15 cellular contexts compared by ENCODE assay signal in the genomic region with DNA sequence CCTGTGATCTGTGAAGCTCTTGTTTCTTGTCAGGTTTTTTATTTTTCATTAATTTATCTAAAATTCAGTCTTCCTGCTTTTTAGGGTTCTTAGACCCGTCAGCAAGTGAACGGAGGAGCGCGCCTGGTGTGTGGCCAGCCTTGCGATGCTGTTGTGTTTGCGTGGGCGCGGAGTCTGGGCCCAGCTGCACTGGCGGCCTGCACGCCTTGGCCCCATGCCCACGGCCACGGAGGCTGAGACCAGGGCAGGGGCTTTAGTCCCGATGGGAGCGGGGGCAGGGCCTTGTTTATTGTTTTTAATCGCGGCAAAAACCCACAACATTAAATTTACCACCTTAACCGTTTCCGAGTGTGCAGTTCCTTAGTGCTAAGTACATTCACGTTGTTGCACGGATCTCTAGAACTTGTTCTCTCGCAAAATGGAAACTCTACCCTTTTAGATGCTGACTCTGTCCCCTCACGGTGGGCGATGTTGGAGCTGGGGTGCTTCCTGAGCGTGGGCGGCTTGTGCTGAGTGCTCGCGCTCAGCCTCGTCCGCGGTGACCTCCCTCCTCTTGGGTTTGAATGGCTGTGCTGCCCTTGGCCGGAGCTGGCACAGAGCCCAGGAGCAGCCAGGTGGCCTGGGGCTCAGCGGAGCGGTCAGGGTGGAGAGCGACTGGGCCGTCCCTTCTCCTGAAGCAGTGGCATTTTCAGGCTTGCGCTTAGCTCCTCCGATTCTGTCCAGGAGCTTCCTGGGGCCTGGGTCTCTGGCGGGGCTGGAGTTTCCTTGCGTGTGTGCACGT.
DNase-seq lines count a peak whose midpoint lies in the region; ATAC-seq, FAIRE-seq and TF ChIP-seq lines count a peak whose summit lies in the region.
"Had no signal": no experiment of that assay in that cellular context is flagged by ENCODE, and none has a peak within 500 bp of the region (broad histone marks: within the 10 kb centered on the region; RNA-seq: fewer than 3 reads in every experiment).

No MANE protein-coding gene starts in this region.

- no peak for TF ChIP-seq RAD21 in Ishikawa (IDR thresholded peaks at IDR 0.05; ENCODE audit: low read depth)

- DNase-seq in cerebellum (ENCODE audit: low spot score): peak; percentile 88
- DNase-seq in kidney: peak; percentile 89
- DNase-seq in gastrocnemius medialis: peak; percentile 56 to 79
- DNase-seq in GDM1 (lab: John Stamatoyannopoulos, UW): no peak
- DNase-seq in breast epithelium (ENCODE audit: low spot score in 2 of 2): no peak
- no peak for DNase-seq in KG1 (lab: John Stamatoyannopoulos, UW)
- DNase-seq: activated CD4-positive, CD25-positive, alpha-beta regulatory T cell treated with anti-CD3 and anti-CD28 coated beads, Interleukin-2, amount 50 U/mL, for 72 hours; activated naive CD4-positive, alpha-beta T cell; mesendoderm; NCI-H1105; stimulated activated CD4-positive, alpha-beta T cell treated with anti-CD3 and anti-CD28 coated beads, Interleukin-2, amount 100 ng/mL, for 24 hours had no signal

- TF ChIP-seq CTCF in kidney (IDR thresholded peaks at IDR 0.05; ENCODE audit: borderline replicate concordance, extremely low read depth, insufficient read depth) (no peak), gastrocnemius medialis (IDR thresholded peaks at IDR 0.05 in 4 of 5, conservative IDR thresholded peaks at IDR 0.05 in 1 of 5) (no peak), breast epithelium (IDR thresholded peaks at IDR 0.05) (no peak)

- in situ Hi-C loops in gastrocnemius medialis (cut with MboI; ENCODE audit: low sequenced_read_pairs in 4 of 4): no loop called here

- peaks cover 0 to 17% of the 10 kb centered on the region in 2 donors for H3K4me1 ChIP-seq in kidney (ENCODE audit: control insufficient read depth in 1 of 2, insufficient read depth in 1 of 2, low read depth in 1 of 2, low read length in 2 of 2)
- peaks cover 22 to 25% of the 10 kb centered on the region in 2 donors for H3K4me1 ChIP-seq in gastrocnemius medialis
- no peaks in the 10 kb centered on the region for H3K4me1 ChIP-seq in breast epithelium

- no peak for TF ChIP-seq EP300 in Ishikawa (IDR thresholded peaks at IDR 0.05; ENCODE audit: borderline replicate concordance)

- TF ChIP-seq POLR2A in gastrocnemius medialis (IDR thresholded peaks at IDR 0.05): no peak
- TF ChIP-seq POLR2A in breast epithelium (IDR thresholded peaks at IDR 0.05): no peak

- H3K4me3 ChIP-seq in kidney (ENCODE audit: low read length in 2 of 2): no peak overlapping the region
- H3K4me3 ChIP-seq in gastrocnemius medialis: peak overlapping the region in 3 of 4 donors; percentile 17 to 43 (median 18)
- H3K4me3 ChIP-seq in breast epithelium: peak overlapping the region in 1 of 3 donors; percentile 51

- intact Hi-C loops in kidney (cut with DNase I): no loop called here
- intact Hi-C loops in gastrocnemius medialis (cut with DNase I; ENCODE audit: low total_unique reads): no loop called here
- intact Hi-C loops in breast epithelium (cut with DNase I; ENCODE audit: low total_unique reads): no loop called here

- ATAC-seq in gastrocnemius medialis: peak; percentile 78 to 91
- no peak for ATAC-seq in GM21423 (IDR thresholded peaks at IDR 0.05; ENCODE audit: unreplicated experiment)

- FAIRE-seq in kidney (lab: Jason Lieb, UNC): no peak
- FAIRE-seq: GM18507, H1 had no signal

- no peaks in the 10 kb centered on the region for H3K36me3 ChIP-seq in kidney (ENCODE audit: control insufficient read depth in 1 of 2, insufficient read depth in 2 of 2, low read length in 2 of 2)
- H3K36me3 ChIP-seq in gastrocnemius medialis: no peaks in the 10 kb centered on the region
- no peaks in the 10 kb centered on the region for H3K36me3 ChIP-seq in breast epithelium

- H3K27ac ChIP-seq in kidney (ENCODE audit: low read depth in 2 of 2, low read length in 2 of 2) (peak overlapping the region in 1 of 2 donors; percentile 3), gastrocnemius medialis (peak overlapping the region in 1 of 4 donors; percentile 35), breast epithelium (no peak overlapping the region)

- H3K27me3 ChIP-seq in gastrocnemius medialis: no peaks in the 10 kb centered on the region
- H3K27me3 ChIP-seq in breast epithelium: no peaks in the 10 kb centered on the region

- no peak overlapping the region for H3K9ac ChIP-seq in kidney (ENCODE audit: low read length in 2 of 2)

- H3K9me3 ChIP-seq in kidney (ENCODE audit: control insufficient read depth in 1 of 2, low read length in 2 of 2) (peaks cover 0 to 4% of the 10 kb centered on the region in 2 donors), gastrocnemius medialis (no peaks in the 10 kb centered on the region), breast epithelium (no peaks in the 10 kb centered on the region)

TF ChIP-seq in Ishikawa, 13 proteins besides CTCF, POLR2A, EP300 and RAD21:
- no peak for TF ChIP-seq CREB1 (IDR thresholded peaks at IDR 0.05; ENCODE audit: low read depth)
- TF ChIP-seq NFIC (IDR thresholded peaks at IDR 0.05): peak; percentile 91
- TF ChIP-seq YY1 (IDR thresholded peaks at IDR 0.05; ENCODE audit: low read depth): no peak
- TF ChIP-seq ZBTB7A (IDR thresholded peaks at IDR 0.05; ENCODE audit: low read depth): no peak
- TF ChIP-seq, protein P1, sequence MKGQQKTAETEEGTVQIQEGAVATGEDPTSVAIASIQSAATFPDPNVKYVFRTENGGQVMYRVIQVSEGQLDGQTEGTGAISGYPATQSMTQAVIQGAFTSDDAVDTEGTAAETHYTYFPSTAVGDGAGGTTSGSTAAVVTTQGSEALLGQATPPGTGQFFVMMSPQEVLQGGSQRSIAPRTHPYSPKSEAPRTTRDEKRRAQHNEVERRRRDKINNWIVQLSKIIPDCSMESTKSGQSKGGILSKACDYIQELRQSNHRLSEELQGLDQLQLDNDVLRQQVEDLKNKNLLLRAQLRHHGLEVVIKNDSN (IDR thresholded peaks at IDR 0.05): no peak; the same call in 1 of the 2 replicates
- 0 out of 2 replicates have a peak, but pooled peaks have one; percentile 20 for TF ChIP-seq TCF12 (IDR thresholded peaks at IDR 0.05; ENCODE audit: low read depth)
- TF ChIP-seq EGR1 (IDR thresholded peaks at IDR 0.05): peak; percentile 85
- no peak for TF ChIP-seq CEBPB (IDR thresholded peaks at IDR 0.05)
- TF ChIP-seq REST (IDR thresholded peaks at IDR 0.05; ENCODE audit: low read depth): no peak
- no peak for TF ChIP-seq FOXM1 (IDR thresholded peaks at IDR 0.05; ENCODE audit: borderline replicate concordance, low read depth)
- TF ChIP-seq MAX (IDR thresholded peaks at IDR 0.05): peak; percentile 80

Comparison
In these comparisons a context has a peak if more than half of its experiments do, and no peak if none do; other contexts are left out.
1. DNase-seq: peak in cerebellum (single experiment), kidney (single experiment) and gastrocnemius medialis (2 of 2); none in GDM1 (single experiment), breast epithelium (0 of 2) and KG1 (single experiment).
2. H3K4me3 ChIP-seq: peak in gastrocnemius medialis (3 of 4); none in kidney (0 of 2).